8 cellular contexts compared by ENCODE assay signal in genomic region chr14:22980672-22981089, GRCh38. TPM values are rescaled to one million over a fixed set of nuclear protein-coding genes. Genes with fewer than 3 reads are reported as not detected.
DNase-seq lines count a peak whose midpoint lies in the region; FAIRE-seq and TF ChIP-seq lines count a peak whose summit lies in the region.
"Had no signal": no experiment of that assay in that cellular context is flagged by ENCODE, and none has a peak within 500 bp of the region (broad histone marks: within the 10 kb centered on the region; RNA-seq: fewer than 3 reads in every experiment).

No MANE protein-coding gene starts in this region.

- H3K36me3 ChIP-seq in neural progenitor cell, result no peaks in the 10 kb centered on the region

- no peaks in the 10 kb centered on the region for H3K36me3 Mint-ChIP-seq in activated CD4-positive, alpha-beta memory T cell treated with anti-CD3 and anti-CD28 coated beads, Interleukin-2, amount 10 ng/mL, durations not matched to agents 7 days and 5 days (ENCODE audit: low read depth)
- peaks cover 29% of the 10 kb centered on the region for H3K36me3 Mint-ChIP-seq in neural progenitor cell

- peaks cover 75% of the 10 kb centered on the region for H3F3A ChIP-seq in neural progenitor cell (ENCODE audit: low read depth)

- no peak for FAIRE-seq in HTR-8/SVneo (lab: Jason Lieb, UNC)

- H3K27ac Mint-ChIP-seq in activated CD4-positive, alpha-beta memory T cell treated with anti-CD3 and anti-CD28 coated beads, Interleukin-2, amount 10 ng/mL, durations not matched to agents 7 days and 5 days, result no peak overlapping the region
- no peak overlapping the region for H3K27ac Mint-ChIP-seq in neural progenitor cell

- H3K4me1 Mint-ChIP-seq in activated CD4-positive, alpha-beta memory T cell treated with anti-CD3 and anti-CD28 coated beads, Interleukin-2, amount 10 ng/mL, durations not matched to agents 7 days and 5 days, result peaks cover 10% of the 10 kb centered on the region
- H3K4me1 Mint-ChIP-seq in neural progenitor cell, result peaks cover 43% of the 10 kb centered on the region

- H3K27ac ChIP-seq in neural progenitor cell, result peak overlapping the region; percentile 93
- H3K27ac ChIP-seq: VCaP had no signal

- POLR2A ChIA-PET in activated CD4-positive, alpha-beta memory T cell treated with anti-CD3 and anti-CD28 coated beads, Interleukin-2, amount 10 ng/mL, durations not matched to agents 7 days and 5 days (lab: Charles Lee), result interaction anchor here (1.4 to 4.6 kb wide), 3 partner anchors 24 to 51 kb away, joined by 3 to 23 read pairs (median 4); partner anchors contain the start of genes HAUS4 and PRMT5

- no peak for TF ChIP-seq CTCF in neural progenitor cell (IDR thresholded peaks at IDR 0.05)

- peaks cover 66% of the 10 kb centered on the region for H4K20me1 ChIP-seq in neural progenitor cell (ENCODE audit: low read depth)

- peaks cover 41% of the 10 kb centered on the region for H3K4me1 ChIP-seq in neural progenitor cell

- peak overlapping the region; percentile 31 for H3K4me3 Mint-ChIP-seq in activated CD4-positive, alpha-beta memory T cell treated with anti-CD3 and anti-CD28 coated beads, Interleukin-2, amount 10 ng/mL, durations not matched to agents 7 days and 5 days
- H3K4me3 Mint-ChIP-seq in neural progenitor cell, result peak overlapping the region; percentile 90

- peak overlapping the region; percentile 91 for H3K9ac ChIP-seq in neural progenitor cell

- H3K27me3 ChIP-seq in neural progenitor cell, result no peaks in the 10 kb centered on the region

- H3K4me2 ChIP-seq in neural progenitor cell, result peak overlapping the region; percentile 92

- DNase-seq in HTR-8/SVneo (ENCODE audit: insufficient read length, low spot score) (peak; percentile 51), fibroblast of gingiva (ENCODE audit: low read depth) (peak; percentile 54), neural progenitor cell (ENCODE audit: low spot score) (peak; percentile 87), NCI-H510A (lab: John Stamatoyannopoulos, UW) (no peak), COR-L47 (lab: John Stamatoyannopoulos, UW) (no peak), NCI-H524 (lab: John Stamatoyannopoulos, UW) (no peak)
- no peak for DNase-seq in activated CD4-positive, alpha-beta memory T cell treated with anti-CD3 and anti-CD28 coated beads, Interleukin-2, amount 10 ng/mL, durations not matched to agents 7 days and 5 days

- H3K79me2 ChIP-seq in neural progenitor cell (ENCODE audit: low read depth), result peaks cover 89% of the 10 kb centered on the region

- H3K9me3 ChIP-seq in neural progenitor cell (ENCODE audit: low read depth), result no peaks in the 10 kb centered on the region

- CTCF ChIA-PET in activated CD4-positive, alpha-beta memory T cell treated with anti-CD3 and anti-CD28 coated beads, Interleukin-2, amount 10 ng/mL, durations not matched to agents 7 days and 5 days (lab: Charles Lee), result interaction anchor here (0.8 to 7.4 kb wide), 5 partner anchors 6 to 411 kb away, joined by 3 to 165 read pairs (median 3); partner anchors contain the start of genes ACIN1, C14orf119 and CDH24

- H3K27me3 Mint-ChIP-seq in activated CD4-positive, alpha-beta memory T cell treated with anti-CD3 and anti-CD28 coated beads, Interleukin-2, amount 10 ng/mL, durations not matched to agents 7 days and 5 days, result peaks cover 31% of the 10 kb centered on the region
- peaks cover 16% of the 10 kb centered on the region for H3K27me3 Mint-ChIP-seq in neural progenitor cell (ENCODE audit: insufficient read depth, low read depth)

- no peak overlapping the region for H2AFZ ChIP-seq in neural progenitor cell (replicated peaks)

- H3K4me3 ChIP-seq in neural progenitor cell, result peak overlapping the region; percentile 88

- no peaks in the 10 kb centered on the region for H3K9me3 Mint-ChIP-seq in activated CD4-positive, alpha-beta memory T cell treated with anti-CD3 and anti-CD28 coated beads, Interleukin-2, amount 10 ng/mL, durations not matched to agents 7 days and 5 days
- H3K9me3 Mint-ChIP-seq in neural progenitor cell, result peaks cover 2% of the 10 kb centered on the region

RNA-seq across cellular contexts. Expression of gene AJUBA, which starts 1.7 kb away (rescaled TPM):
- total RNA-seq in activated CD4-positive, alpha-beta memory T cell treated with anti-CD3 and anti-CD28 coated beads, Interleukin-2, amount 10 ng/mL, durations not matched to agents 7 days and 5 days, result 1 to 10 TPM; 1.2 to 1.3 TPM
- total RNA-seq in neural progenitor cell (ENCODE audit: low replicate concordance), result 99.6 and 147 TPM in 2 replicates

RNA-seq across cellular contexts. Expression of gene HAUS4, which starts 23.8 kb away (rescaled TPM):
- 10 to 100 TPM; 60.2 to 66.5 TPM for total RNA-seq in activated CD4-positive, alpha-beta memory T cell treated with anti-CD3 and anti-CD28 coated beads, Interleukin-2, amount 10 ng/mL, durations not matched to agents 7 days and 5 days
- 93.3 and 103 TPM in 2 replicates for total RNA-seq in neural progenitor cell (ENCODE audit: low replicate concordance)

RNA-seq across cellular contexts. Expression of gene C14orf93, which starts 29.3 kb away (rescaled TPM):
- total RNA-seq in activated CD4-positive, alpha-beta memory T cell treated with anti-CD3 and anti-CD28 coated beads, Interleukin-2, amount 10 ng/mL, durations not matched to agents 7 days and 5 days, result 10 to 100 TPM in 1 of 2 experiments, 1 to 10 TPM in 1; 9.4 to 10.4 TPM
- total RNA-seq in neural progenitor cell (ENCODE audit: low replicate concordance), result 8.2 and 11.0 TPM in 2 replicates

RNA-seq across cellular contexts. Expression of gene PRMT5, which starts 51.5 kb away (rescaled TPM):
- total RNA-seq in activated CD4-positive, alpha-beta memory T cell treated with anti-CD3 and anti-CD28 coated beads, Interleukin-2, amount 10 ng/mL, durations not matched to agents 7 days and 5 days, result 10 to 100 TPM; 46.3 to 49.8 TPM
- 54.6 and 97.6 TPM in 2 replicates for total RNA-seq in neural progenitor cell (ENCODE audit: low replicate concordance)

RNA-seq across cellular contexts. Expression of gene PSMB5, which starts 54.0 kb away (rescaled TPM):
- 10 to 100 TPM; 55.0 to 57.5 TPM for total RNA-seq in activated CD4-positive, alpha-beta memory T cell treated with anti-CD3 and anti-CD28 coated beads, Interleukin-2, amount 10 ng/mL, durations not matched to agents 7 days and 5 days
- 154 and 223 TPM in 2 replicates for total RNA-seq in neural progenitor cell (ENCODE audit: low replicate concordance)

Comparison
In these comparisons a context has a peak if more than half of its experiments do, and no peak if none do; other contexts are left out.
1. DNase-seq: peak in HTR-8/SVneo (single experiment), fibroblast of gingiva (single experiment) and neural progenitor cell (single experiment); none in activated CD4-positive, alpha-beta memory T cell treated with anti-CD3 and anti-CD28 coated beads, Interleukin-2, amount 10 ng/mL, durations not matched to agents 7 days and 5 days (single experiment), NCI-H510A (single experiment), COR-L47 (single experiment) and NCI-H524 (0 of 2).
2. RNA of gene AJUBA, which starts 1.7 kb away (total RNA-seq): 99.6 to 147 TPM in neural progenitor cell; 1.2 to 1.3 TPM in activated CD4-positive, alpha-beta memory T cell treated with anti-CD3 and anti-CD28 coated beads, Interleukin-2, amount 10 ng/mL, durations not matched to agents 7 days and 5 days; every median in the first group is over 10 times any median in the second.